In genomic region chr22:30386608-30386959, GRCh38 we compare ENCODE assay signal across 8 cellular contexts. TPM values are rescaled to one million over a fixed set of nuclear protein-coding genes. Genes with fewer than 3 reads are reported as not detected.
A peak's percentile ranks its signal among the peaks of the same experiment; 100 is the strongest.
DNase-seq lines count a peak whose midpoint lies in the region; ATAC-seq and TF ChIP-seq lines count a peak whose summit lies in the region.

No MANE protein-coding gene starts in this region.

- CTCF ChIA-PET in CD8-positive, alpha-beta memory T cell (lab: Charles Lee): interaction anchor here (0.7 to 11.0 kb wide), 15 partner anchors 12 to 279 kb away, joined by 3 to 246 read pairs (median 5); partner anchors contain the start of genes CASTOR1, CCDC157 and SF3A1

- H3K27ac Mint-ChIP-seq in CD8-positive, alpha-beta memory T cell: peak overlapping the region in 3 of 8 donors; percentile 45 to 84 (median 77)
- H3K27ac Mint-ChIP-seq in osteocyte (ENCODE audit: unreplicated experiment): peak overlapping the region; percentile 81

- H3F3A ChIP-seq in OCI-LY1 (ENCODE audit: insufficient read depth, low read length): no peaks in the 10 kb centered on the region

- no peak for TF ChIP-seq CTCF in OCI-LY1 (IDR thresholded peaks at IDR 0.05; ENCODE audit: low read length)
- TF ChIP-seq CTCF in epithelial cell of esophagus (IDR thresholded peaks at IDR 0.05; ENCODE audit: insufficient read depth, low read depth, low read length, missing control alignments): no peak
- TF ChIP-seq CTCF in osteocyte (IDR thresholded peaks at IDR 0.05): no peak

- peaks cover 10 to 20% (median 12%) of the 10 kb centered on the region in 3 donors for H3K4me1 Mint-ChIP-seq in CD8-positive, alpha-beta memory T cell
- peaks cover 14% of the 10 kb centered on the region for H3K4me1 Mint-ChIP-seq in osteocyte (ENCODE audit: unreplicated experiment)

- H2AFZ ChIP-seq in OCI-LY1 (ENCODE audit: low read length): no peak overlapping the region

- ATAC-seq in GM18868 (IDR thresholded peaks at IDR 0.05; ENCODE audit: unreplicated experiment): no peak

- H3K27ac ChIP-seq in CD8-positive, alpha-beta memory T cell (ENCODE audit: low read depth, low read length): no peak overlapping the region
- H3K27ac ChIP-seq in OCI-LY1 (ENCODE audit: low read depth, low read length, poor library complexity, severe bottlenecking): no peak overlapping the region

- H3K36me3 ChIP-seq in CD8-positive, alpha-beta memory T cell (ENCODE audit: insufficient read depth, low read length): no peaks in the 10 kb centered on the region
- H3K36me3 ChIP-seq in OCI-LY1 (ENCODE audit: insufficient read depth, low read length): peaks cover 6% of the 10 kb centered on the region; the same call in 1 of the 2 replicates

- peak overlapping the region; percentile 63 to 93 (median 77) for H3K4me3 Mint-ChIP-seq in CD8-positive, alpha-beta memory T cell
- peak overlapping the region; percentile 84 for H3K4me3 Mint-ChIP-seq in osteocyte (ENCODE audit: unreplicated experiment)

- H3K4me1 ChIP-seq in CD8-positive, alpha-beta memory T cell (ENCODE audit: insufficient read depth, low read length): peaks cover 4% of the 10 kb centered on the region
- H3K4me1 ChIP-seq in OCI-LY1 (ENCODE audit: insufficient read depth, low read length, severe bottlenecking): peaks cover 15% of the 10 kb centered on the region

- POLR2A ChIA-PET in CD8-positive, alpha-beta memory T cell (lab: Charles Lee): no interaction called here

- H3K27me3 Mint-ChIP-seq in CD8-positive, alpha-beta memory T cell: peaks cover 4 to 12% of the 10 kb centered on the region in 2 donors
- no peaks in the 10 kb centered on the region for H3K27me3 Mint-ChIP-seq in osteocyte (ENCODE audit: unreplicated experiment)

- peak overlapping the region; percentile 50; the same call in 1 of the 2 replicates for H3K9ac ChIP-seq in OCI-LY1 (ENCODE audit: low read length)

- H3K9me2 ChIP-seq in OCI-LY1 (ENCODE audit: low read depth, low read length): no peaks in the 10 kb centered on the region

- peak in 1 of 5 donors; percentile 39 for DNase-seq in CD8-positive, alpha-beta memory T cell
- DNase-seq in epithelial cell of esophagus (ENCODE audit: low read depth): no peak
- no peak for DNase-seq in osteocyte (ENCODE audit: extremely low spot score, unreplicated experiment)
- DNase-seq in NCI-H748 (lab: John Stamatoyannopoulos, UW; ENCODE audit: unreplicated experiment): no peak
- no peak for DNase-seq in NCI-H2081 treated with DMSO at 0.1 percent for 48 hours (lab: John Stamatoyannopoulos, UW)
- no peak for DNase-seq in NCI-H1105 (lab: John Stamatoyannopoulos, UW)

- no peaks in the 10 kb centered on the region for H3K27me3 ChIP-seq in CD8-positive, alpha-beta memory T cell (ENCODE audit: insufficient read depth, low read length, poor library complexity, severe bottlenecking)
- H3K27me3 ChIP-seq in OCI-LY1 (ENCODE audit: insufficient read depth, low read length): no peaks in the 10 kb centered on the region; the same call in 1 of the 2 replicates

- H4K20me1 ChIP-seq in OCI-LY1 (ENCODE audit: insufficient read depth, low read length): no peaks in the 10 kb centered on the region

- H3K9me3 Mint-ChIP-seq in CD8-positive, alpha-beta memory T cell: no peaks in the 10 kb centered on the region
- no peaks in the 10 kb centered on the region for H3K9me3 Mint-ChIP-seq in osteocyte (ENCODE audit: unreplicated experiment)

- H3K9me3 ChIP-seq in CD8-positive, alpha-beta memory T cell (ENCODE audit: low read length): no peaks in the 10 kb centered on the region
- H3K9me3 ChIP-seq in OCI-LY1 (ENCODE audit: low read length): peaks cover 7% of the 10 kb centered on the region

- peaks cover 0 to 2% (median 0%) of the 10 kb centered on the region in 3 donors for H3K36me3 Mint-ChIP-seq in CD8-positive, alpha-beta memory T cell
- H3K36me3 Mint-ChIP-seq in osteocyte (ENCODE audit: unreplicated experiment): peaks cover 7% of the 10 kb centered on the region

- peak overlapping the region; percentile 63 for H3K4me2 ChIP-seq in OCI-LY1 (ENCODE audit: low read length)

- peak overlapping the region; percentile 22 for H3K4me3 ChIP-seq in CD8-positive, alpha-beta memory T cell (ENCODE audit: low read length)
- peak overlapping the region; percentile 52 for H3K4me3 ChIP-seq in OCI-LY1 (ENCODE audit: low read depth, low read length, poor library complexity, severe bottlenecking)
- peak overlapping the region; percentile 57 for H3K4me3 ChIP-seq in epithelial cell of esophagus (ENCODE audit: low read length)

- H3K79me2 ChIP-seq in OCI-LY1 (ENCODE audit: insufficient read depth, low read length): no peaks in the 10 kb centered on the region

RNA-seq across cellular contexts. Expression of gene RNF215, which starts 0.6 kb away (rescaled TPM):
- 1 to 10 TPM; 6.3 to 7.9 TPM for total RNA-seq in CD8-positive, alpha-beta memory T cell
- polyA plus RNA-seq in CD8-positive, alpha-beta memory T cell: 0.22 TPM
- total RNA-seq in osteocyte: 36.1 and 36.6 TPM in 2 replicates

RNA-seq across cellular contexts. Expression of gene SEC14L2, which starts 10.2 kb away (rescaled TPM):
- total RNA-seq in CD8-positive, alpha-beta memory T cell: 1 to 10 TPM; 4.4 to 4.9 TPM
- 4.6 TPM for polyA plus RNA-seq in CD8-positive, alpha-beta memory T cell
- 14.9 and 19.0 TPM in 2 replicates for total RNA-seq in osteocyte

RNA-seq across cellular contexts. Expression of gene CCDC157, which starts 29.8 kb away (rescaled TPM):
- total RNA-seq in CD8-positive, alpha-beta memory T cell: 1 to 10 TPM; 2.7 to 2.9 TPM
- 1.4 TPM for polyA plus RNA-seq in CD8-positive, alpha-beta memory T cell
- total RNA-seq in osteocyte: 2.9 and 3.7 TPM in 2 replicates

RNA-seq across cellular contexts. Expression of gene SF3A1, which starts 29.9 kb away (rescaled TPM):
- 100 to 1,000 TPM; 235 to 241 TPM for total RNA-seq in CD8-positive, alpha-beta memory T cell
- polyA plus RNA-seq in CD8-positive, alpha-beta memory T cell: 139 TPM
- total RNA-seq in osteocyte: 170 and 187 TPM in 2 replicates

RNA-seq across cellular contexts. Expression of gene MTFP1, which starts 39.0 kb away (rescaled TPM):
- 100 to 1,000 TPM; 104 to 110 TPM for total RNA-seq in CD8-positive, alpha-beta memory T cell
- 43.1 TPM for polyA plus RNA-seq in CD8-positive, alpha-beta memory T cell
- 8.4 and 10.5 TPM in 2 replicates for total RNA-seq in osteocyte
